ENCODE assay signal across 1 cellular context in the genomic region with DNA sequence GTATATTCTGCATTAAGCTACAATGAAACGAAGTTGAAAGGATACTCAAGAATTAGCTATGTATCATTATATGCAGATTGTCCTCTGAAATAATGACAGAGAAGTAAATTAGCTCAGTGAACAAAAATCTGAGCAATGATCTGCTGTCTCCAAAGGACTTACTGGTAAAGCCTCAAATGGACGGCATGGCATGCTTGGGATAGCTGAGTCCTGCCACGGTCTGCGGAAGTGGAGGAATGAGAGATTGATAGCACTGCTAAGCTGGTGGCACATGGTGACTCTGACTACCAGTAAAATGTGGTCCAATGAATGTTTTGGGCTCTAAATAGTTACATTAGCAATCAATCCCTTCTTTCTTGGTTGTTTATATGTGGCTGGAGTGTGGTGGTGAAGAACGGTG.
TF ChIP-seq lines count a peak whose summit lies in the region.

No MANE protein-coding gene starts in this region.

TF ChIP-seq in SK-N-SH treated with all-trans-retinoic acid at 6 μM for 48 hours, 23 proteins besides CTCF, POLR2A, EP300 and RAD21 (continued from another document):
- TF ChIP-seq TSHZ2 (CRISPR knock-in tag; IDR thresholded peaks at IDR 0.05) (no peak), TCF4 (CRISPR knock-in tag; IDR thresholded peaks at IDR 0.05; ENCODE audit: borderline replicate concordance) (no peak), CSDC2 (CRISPR knock-in tag; IDR thresholded peaks at IDR 0.05) (no peak), ZNF8 (CRISPR knock-in tag; IDR thresholded peaks at IDR 0.05) (no peak), RARB (CRISPR knock-in tag; IDR thresholded peaks at IDR 0.05) (no peak), ZC3H10 (CRISPR knock-in tag; IDR thresholded peaks at IDR 0.05) (no peak), SNAI2 (CRISPR knock-in tag; IDR thresholded peaks at IDR 0.05) (no peak), ZFP3 (CRISPR knock-in tag; IDR thresholded peaks at IDR 0.05) (no peak), ZFP30 (CRISPR knock-in tag; IDR thresholded peaks at IDR 0.05) (no peak), GLIS3 (CRISPR knock-in tag; IDR thresholded peaks at IDR 0.05) (no peak), BACH2 (CRISPR knock-in tag; IDR thresholded peaks at IDR 0.05; ENCODE audit: borderline replicate concordance) (no peak), ARNTL (CRISPR knock-in tag; IDR thresholded peaks at IDR 0.05; ENCODE audit: borderline replicate concordance, low read depth) (no peak)
- TF ChIP-seq, protein P1, sequence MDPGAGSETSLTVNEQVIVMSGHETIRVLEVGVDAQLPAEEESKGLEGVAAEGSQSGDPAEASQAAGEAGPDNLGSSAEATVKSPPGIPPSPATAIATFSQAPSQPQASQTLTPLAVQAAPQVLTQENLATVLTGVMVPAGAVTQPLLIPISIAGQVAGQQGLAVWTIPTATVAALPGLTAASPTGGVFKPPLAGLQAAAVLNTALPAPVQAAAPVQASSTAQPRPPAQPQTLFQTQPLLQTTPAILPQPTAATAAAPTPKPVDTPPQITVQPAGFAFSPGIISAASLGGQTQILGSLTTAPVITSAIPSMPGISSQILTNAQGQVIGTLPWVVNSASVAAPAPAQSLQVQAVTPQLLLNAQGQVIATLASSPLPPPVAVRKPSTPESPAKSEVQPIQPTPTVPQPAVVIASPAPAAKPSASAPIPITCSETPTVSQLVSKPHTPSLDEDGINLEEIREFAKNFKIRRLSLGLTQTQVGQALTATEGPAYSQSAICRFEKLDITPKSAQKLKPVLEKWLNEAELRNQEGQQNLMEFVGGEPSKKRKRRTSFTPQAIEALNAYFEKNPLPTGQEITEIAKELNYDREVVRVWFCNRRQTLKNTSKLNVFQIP (CRISPR knock-in tag; IDR thresholded peaks at IDR 0.05; ENCODE audit: borderline replicate concordance, low read depth) = no peak
- TF ChIP-seq, protein P2, sequence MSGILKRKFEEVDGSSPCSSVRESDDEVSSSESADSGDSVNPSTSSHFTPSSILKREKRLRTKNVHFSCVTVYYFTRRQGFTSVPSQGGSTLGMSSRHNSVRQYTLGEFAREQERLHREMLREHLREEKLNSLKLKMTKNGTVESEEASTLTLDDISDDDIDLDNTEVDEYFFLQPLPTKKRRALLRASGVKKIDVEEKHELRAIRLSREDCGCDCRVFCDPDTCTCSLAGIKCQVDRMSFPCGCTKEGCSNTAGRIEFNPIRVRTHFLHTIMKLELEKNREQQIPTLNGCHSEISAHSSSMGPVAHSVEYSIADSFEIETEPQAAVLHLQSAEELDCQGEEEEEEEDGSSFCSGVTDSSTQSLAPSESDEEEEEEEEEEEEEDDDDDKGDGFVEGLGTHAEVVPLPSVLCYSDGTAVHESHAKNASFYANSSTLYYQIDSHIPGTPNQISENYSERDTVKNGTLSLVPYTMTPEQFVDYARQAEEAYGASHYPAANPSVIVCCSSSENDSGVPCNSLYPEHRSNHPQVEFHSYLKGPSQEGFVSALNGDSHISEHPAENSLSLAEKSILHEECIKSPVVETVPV (CRISPR knock-in tag; IDR thresholded peaks at IDR 0.05) = no peak
